1 cellular context compared by ENCODE assay signal in genomic region chrX:40172980-40173661, GRCh38.
TF ChIP-seq lines count a peak whose summit lies in the region.

No MANE protein-coding gene starts in this region.

TF ChIP-seq in HepG2, 621 proteins besides CTCF, POLR2A, EP300 and RAD21 (continued from another document and continues in another):
- TF ChIP-seq POLR2AphosphoS5 (IDR thresholded peaks at IDR 0.05; ENCODE audit: low read depth, low read length) (peak; percentile 27; the same call in 1 of the 2 replicates), ZNF362 (CRISPR knock-in tag; IDR thresholded peaks at IDR 0.05; ENCODE audit: borderline replicate concordance) (0 out of 2 replicates have a peak, but pooled peaks have one; percentile 14), PRDM15 (CRISPR knock-in tag; IDR thresholded peaks at IDR 0.05) (no peak), ZNF609 (CRISPR knock-in tag; IDR thresholded peaks at IDR 0.05; ENCODE audit: borderline replicate concordance) (peak; percentile 54; the same call in 1 of the 2 replicates), ZBTB7A (CRISPR knock-in tag; IDR thresholded peaks at IDR 0.05) (no peak), ZNF354B (CRISPR knock-in tag; IDR thresholded peaks at IDR 0.05) (no peak), HINFP (CRISPR knock-in tag; IDR thresholded peaks at IDR 0.05; ENCODE audit: low read depth) (0 out of 2 replicates have a peak, but pooled peaks have one; percentile 19), ZNF513 (CRISPR knock-in tag; conservative IDR thresholded peaks at IDR 0.05) (no peak), ZFP36L1 (CRISPR knock-in tag; IDR thresholded peaks at IDR 0.05) (no peak), ZNF7 (CRISPR knock-in tag; IDR thresholded peaks at IDR 0.05) (no peak), NCOR1 (IDR thresholded peaks at IDR 0.05; ENCODE audit: borderline replicate concordance, low read length) (peak; percentile 63), NR2F6 (IDR thresholded peaks at IDR 0.05) (no peak), NR2F6 (CRISPR knock-in tag; IDR thresholded peaks at IDR 0.05) (peak; percentile 16; the same call in 1 of the 2 replicates), ZNF225 (CRISPR knock-in tag; IDR thresholded peaks at IDR 0.05) (no peak), KAT8 (CRISPR knock-in tag; IDR thresholded peaks at IDR 0.05) (0 out of 2 replicates have a peak, but pooled peaks have one; percentile 8), SRF (IDR thresholded peaks at IDR 0.05; ENCODE audit: low read depth, low read length) (no peak), E2F1 (CRISPR knock-in tag; IDR thresholded peaks at IDR 0.05) (no peak), ZNF710 (CRISPR knock-in tag; IDR thresholded peaks at IDR 0.05; ENCODE audit: borderline replicate concordance) (no peak), RARA (CRISPR knock-in tag; IDR thresholded peaks at IDR 0.05) (peak; percentile 55), POLR2G (IDR thresholded peaks at IDR 0.05; ENCODE audit: low read depth, low read length) (peak; percentile 22; the same call in 1 of the 2 replicates), ELF3 (CRISPR knock-in tag; IDR thresholded peaks at IDR 0.05) (peak; percentile 63; the same call in 1 of the 2 replicates), SOX6 (IDR thresholded peaks at IDR 0.05) (no peak), SOX6 (CRISPR knock-in tag; IDR thresholded peaks at IDR 0.05) (peak; percentile 37; the same call in 1 of the 2 replicates), CBFB (CRISPR knock-in tag; IDR thresholded peaks at IDR 0.05) (no peak), ZNF782 (CRISPR knock-in tag; IDR thresholded peaks at IDR 0.05; ENCODE audit: borderline replicate concordance) (0 out of 2 replicates have a peak, but pooled peaks have one; percentile 46), HNF4G (IDR thresholded peaks at IDR 0.05; ENCODE audit: borderline replicate concordance, low read depth, low read length) (peak; percentile 72), HNF4G (CRISPR knock-in tag; IDR thresholded peaks at IDR 0.05; ENCODE audit: borderline replicate concordance, low read depth) (no peak), PAXIP1 (CRISPR knock-in tag; conservative IDR thresholded peaks at IDR 0.05) (peak; percentile 68), SALL2 (CRISPR knock-in tag; IDR thresholded peaks at IDR 0.05) (no peak), ZBTB43 (CRISPR knock-in tag; conservative IDR thresholded peaks at IDR 0.05) (0 out of 2 replicates have a peak, but pooled peaks have one; percentile 18), ISX (CRISPR knock-in tag; conservative IDR thresholded peaks at IDR 0.05) (no peak), RXRB (CRISPR knock-in tag; IDR thresholded peaks at IDR 0.05; ENCODE audit: borderline replicate concordance) (peak; percentile 55; the same call in 1 of the 2 replicates), PHF8 (CRISPR knock-in tag; IDR thresholded peaks at IDR 0.05) (0 out of 2 replicates have a peak, but pooled peaks have one; percentile 1), KLF6 (CRISPR knock-in tag; IDR thresholded peaks at IDR 0.05) (no peak), SMC3 (IDR thresholded peaks at IDR 0.05; ENCODE audit: low read length) (no peak), SOX13 (IDR thresholded peaks at IDR 0.05) (no peak), SOX13 (CRISPR knock-in tag; conservative IDR thresholded peaks at IDR 0.05 in 1 of 2, IDR thresholded peaks at IDR 0.05 in 1 of 2) (peak in 1 of 2 experiments; percentile 23; a peak in 1 of 4 replicates), LBX2 (CRISPR knock-in tag; IDR thresholded peaks at IDR 0.05; ENCODE audit: borderline replicate concordance) (no peak), BCL6 (CRISPR knock-in tag; IDR thresholded peaks at IDR 0.05) (peak; percentile 69)
